20 cellular contexts compared by ENCODE assay signal in genomic region chr10:101760510-101760909, GRCh38. TPM values are rescaled to one million over a fixed set of nuclear protein-coding genes. Genes with fewer than 3 reads are reported as not detected.
"Had no signal": no experiment of that assay in that cellular context is flagged by ENCODE, and none has a peak within 500 bp of the region (broad histone marks: within the 10 kb centered on the region; RNA-seq: fewer than 3 reads in every experiment).

No MANE protein-coding gene starts in this region.

- H3K4me1 Mint-ChIP-seq: activated B cell treated with CpG ODN at 0.5 μM for 24 hours; activated naive CD4-positive, alpha-beta T cell treated with anti-CD3 and anti-CD28 coated beads, Interleukin-2, amount 50 U/mL, for 24 hours; stimulated activated memory B cell treated with anti-CD40 and anti-IgM and Interleukin-4, amounts not matched to agents 10 μg/mL and 1 μg/mL and 100 μg/mL, for 72 hours; T-helper 17 cell had no signal

- H3K27ac Mint-ChIP-seq: activated B cell treated with CpG ODN at 0.5 μM for 24 hours; activated CD8-positive, alpha-beta T cell treated with anti-CD3 and anti-CD28 coated beads for 36 hours; activated naive CD4-positive, alpha-beta T cell treated with anti-CD3 and anti-CD28 coated beads, Interleukin-2, amount 50 U/mL, for 24 hours; nephron; stimulated activated memory B cell treated with anti-CD40 and anti-IgM and Interleukin-4, amounts not matched to agents 10 μg/mL and 1 μg/mL and 100 μg/mL, for 72 hours; T-helper 17 cell had no signal

- ATAC-seq: activated CD8-positive, alpha-beta T cell treated with anti-CD3 and anti-CD28 coated beads for 36 hours; activated T-cell treated with anti-CD3 and anti-CD28 coated beads, Interleukin-2, amount 50 U/mL, for 4 hours; stimulated activated memory B cell treated with anti-CD40 and anti-IgM and Interleukin-4, amounts not matched to agents 10 μg/mL and 1 μg/mL and 100 μg/mL, for 72 hours; T-helper 17 cell had no signal

- H3K4me1 ChIP-seq: tibial artery, uterus had no signal

- H3K27me3 Mint-ChIP-seq: activated naive CD4-positive, alpha-beta T cell treated with anti-CD3 and anti-CD28 coated beads, Interleukin-2, amount 50 U/mL, for 24 hours had no signal

- H3K9me3 Mint-ChIP-seq: activated B cell treated with CpG ODN at 0.5 μM for 24 hours; activated CD8-positive, alpha-beta T cell treated with anti-CD3 and anti-CD28 coated beads for 36 hours; activated naive CD4-positive, alpha-beta T cell treated with anti-CD3 and anti-CD28 coated beads, Interleukin-2, amount 50 U/mL, for 24 hours; activated T-cell treated with anti-CD3 and anti-CD28 coated beads, Interleukin-2, amount 50 U/mL, for 4 hours; nephron; stimulated activated memory B cell treated with anti-CD40 and anti-IgM and Interleukin-4, amounts not matched to agents 10 μg/mL and 1 μg/mL and 100 μg/mL, for 72 hours had no signal

- H3K36me3 ChIP-seq: tibial artery, uterus had no signal

- H3K36me3 Mint-ChIP-seq: activated naive CD4-positive, alpha-beta T cell treated with anti-CD3 and anti-CD28 coated beads, Interleukin-2, amount 50 U/mL, for 24 hours; stimulated activated memory B cell treated with anti-CD40 and anti-IgM and Interleukin-4, amounts not matched to agents 10 μg/mL and 1 μg/mL and 100 μg/mL, for 72 hours had no signal

- H3K4me3 ChIP-seq: coronary artery, tibial artery, uterus had no signal

- H3K27me3 ChIP-seq: uterus had no signal

- H3K4me3 Mint-ChIP-seq: activated B cell treated with CpG ODN at 0.5 μM for 24 hours; activated CD8-positive, alpha-beta T cell treated with anti-CD3 and anti-CD28 coated beads for 36 hours; activated naive CD4-positive, alpha-beta T cell treated with anti-CD3 and anti-CD28 coated beads, Interleukin-2, amount 50 U/mL, for 24 hours; activated T-cell treated with anti-CD3 and anti-CD28 coated beads, Interleukin-2, amount 50 U/mL, for 4 hours; nephron; stimulated activated memory B cell treated with anti-CD40 and anti-IgM and Interleukin-4, amounts not matched to agents 10 μg/mL and 1 μg/mL and 100 μg/mL, for 72 hours; T-helper 17 cell had no signal

- H3K27ac ChIP-seq: coronary artery, tibial artery, uterus had no signal

- DNase-seq: activated B cell treated with CpG ODN at 0.5 μM for 24 hours; activated CD4-positive, alpha-beta T cell treated with anti-CD3 and anti-CD28 coated beads for 48 hours; activated CD8-positive, alpha-beta T cell treated with anti-CD3 and anti-CD28 coated beads for 36 hours; activated effector memory CD4-positive, alpha-beta T cell treated with anti-CD3 and anti-CD28 coated beads, Interleukin-2, amount 50 U/mL, for 16 hours; activated T-cell treated with anti-CD3 and anti-CD28 coated beads, Interleukin-2, amount 50 U/mL, for 4 hours; caudate nucleus; effector CD8-positive, alpha-beta T cell; head of caudate nucleus; kidney glomerular epithelial cell; T-helper 17 cell; tibial artery; uterus had no signal

- H3K9me3 ChIP-seq: tibial artery, uterus had no signal

RNA-seq across cellular contexts. Expression of gene FGF8, which starts 15.4 kb away (rescaled TPM):
- total RNA-seq: activated B cell treated with CpG ODN at 0.5 μM for 24 hours, frontal cortex, lower leg skin, mesenteric fat pad, pulmonary artery endothelial cell, T-helper 17 cell, uterus had no signal
